ENCODE assay signal across 7 cellular contexts in genomic region chr6:105304366-105304765, GRCh38.
"Had no signal": no experiment of that assay in that cellular context is flagged by ENCODE, and none has a peak within 500 bp of the region (broad histone marks: within the 10 kb centered on the region; RNA-seq: fewer than 3 reads in every experiment).

No MANE protein-coding gene starts in this region.

- DNase-seq: GOT3, HCEC 1CT, KBM-7 had no signal

- H3K4me1 Mint-ChIP-seq: IgD-negative memory B cell had no signal

- H3K27me3 Mint-ChIP-seq: IgD-negative memory B cell had no signal

- H3K9me3 Mint-ChIP-seq: IgD-negative memory B cell had no signal

- H3K27ac ChIP-seq: HL-60, KMS-11 had no signal

- H3K9ac ChIP-seq: KMS-11 had no signal

- H3K4me2 ChIP-seq: KMS-11 had no signal

- ATAC-seq: HepG2 had no signal

- H3K27ac Mint-ChIP-seq: IgD-negative memory B cell had no signal

- H3K4me3 Mint-ChIP-seq: IgD-negative memory B cell had no signal
